In genomic region chr21:22609802-22610201, GRCh38 we compare ENCODE assay signal across 17 cellular contexts.
"Had no signal": no experiment of that assay in that cellular context is flagged by ENCODE, and none has a peak within 500 bp of the region (broad histone marks: within the 10 kb centered on the region; RNA-seq: fewer than 3 reads in every experiment).

No MANE protein-coding gene starts in this region.

- H3K36me3 ChIP-seq: left lung, lower lobe of right lung, right atrium auricular region, tibial nerve had no signal

- H3K27me3 ChIP-seq: left lung, right atrium auricular region, tibial nerve had no signal

- H3K4me1 ChIP-seq: left lung, lower lobe of right lung, right atrium auricular region, tibial nerve had no signal

- H3K27ac Mint-ChIP-seq: activated naive CD8-positive, alpha-beta T cell; natural killer cell; T-helper 2 cell treated with Interferon-gamma antibody and Interleukin-4, amounts not matched to agents 5 μg/mL and 100 μg/mL, for 36 hours had no signal

- H3K9me3 ChIP-seq: left lung, right atrium auricular region, tibial nerve had no signal

- H3K27ac ChIP-seq: left lung, lower lobe of right lung, right atrium auricular region, tibial nerve had no signal

- H3K36me3 Mint-ChIP-seq: activated naive CD8-positive, alpha-beta T cell; natural killer cell had no signal

- H3K4me1 Mint-ChIP-seq: central memory CD8-positive, alpha-beta T cell; natural killer cell had no signal

- H3K4me3 ChIP-seq: left lung, lower lobe of right lung, right atrium auricular region, tibial nerve had no signal

- H3K27me3 Mint-ChIP-seq: activated naive CD8-positive, alpha-beta T cell; central memory CD8-positive, alpha-beta T cell had no signal

- DNase-seq: activated CD4-positive, alpha-beta T cell treated with anti-CD3 and anti-CD28 coated beads for 4 hours; activated CD4-positive, alpha-beta T cell treated with anti-CD3 and anti-CD28 coated beads, Interleukin-2, amount 50 U/mL, for 4 hours; activated CD8-positive, alpha-beta memory T cell treated with anti-CD3 and anti-CD28 coated beads for 24 hours; activated effector memory CD4-positive, alpha-beta T cell treated with Interleukin-2 at 50 U/mL for 16 hours; activated naive CD4-positive, alpha-beta T cell treated with Interleukin-2 at 50 U/mL for 16 hours; anterior cingulate cortex; effector CD8-positive, alpha-beta T cell; left lung; lower lobe of right lung; mesenchymal stem cell; natural killer cell; stimulated activated naive CD4-positive, alpha-beta T cell treated with Interleukin-2 at 50 U/mL for 16 hours had no signal

- H3K4me3 Mint-ChIP-seq: activated naive CD8-positive, alpha-beta T cell; central memory CD8-positive, alpha-beta T cell; natural killer cell; T-helper 2 cell treated with Interferon-gamma antibody and Interleukin-4, amounts not matched to agents 5 μg/mL and 100 μg/mL, for 36 hours had no signal
